10 cellular contexts compared by ENCODE assay signal in genomic region chr14:95500772-95501401, GRCh38. TPM values are rescaled to one million over a fixed set of nuclear protein-coding genes. Genes with fewer than 3 reads are reported as not detected.
DNase-seq lines count a peak whose midpoint lies in the region; ATAC-seq and TF ChIP-seq lines count a peak whose summit lies in the region.
"Had no signal": no experiment of that assay in that cellular context is flagged by ENCODE, and none has a peak within 500 bp of the region (broad histone marks: within the 10 kb centered on the region; RNA-seq: fewer than 3 reads in every experiment).

No MANE protein-coding gene starts in this region.

- 85% methylated on average over 14 of the region's 14 CpGs for WGBS in lung, 2 donors
- WGBS in aorta, 2 donors, result 67 to 70% methylated on average over 14 of the region's 14 CpGs

- H3K4me1 ChIP-seq in lung (ENCODE audit: control insufficient read depth in 2 of 2, insufficient read depth in 2 of 2, low read length in 2 of 2), result peaks cover 0 to 5% of the 10 kb centered on the region in 2 donors
- H3K4me1 ChIP-seq in aorta (ENCODE audit: control insufficient read depth in 1 of 2, insufficient read depth in 2 of 2, low read length in 2 of 2), result peaks cover 1 to 5% of the 10 kb centered on the region in 2 donors
- H3K4me1 ChIP-seq in upper lobe of right lung, result peaks cover 21% of the 10 kb centered on the region

- H3K27me3 Mint-ChIP-seq in natural killer cell treated with Interleukin-12 subunit alpha and Interleukin-12 subunit beta and Interleukin-15 and Interleukin-18, amount 100 ng/mL, for 72 hours, result no peaks in the 10 kb centered on the region
- H3K27me3 Mint-ChIP-seq in natural killer cell (ENCODE audit: low read depth in 2 of 2), result no peaks in the 10 kb centered on the region
- peaks cover 14% of the 10 kb centered on the region for H3K27me3 Mint-ChIP-seq in brain
- peaks cover 1% of the 10 kb centered on the region for H3K27me3 Mint-ChIP-seq in endothelial cell (ENCODE audit: unreplicated experiment)

- no peak for DNase-seq in natural killer cell treated with Interleukin-12 subunit alpha and Interleukin-12 subunit beta and Interleukin-15 and Interleukin-18, amount 100 ng/mL, for 72 hours (ENCODE audit: low spot score)
- DNase-seq in natural killer cell (no peak), lung (ENCODE audit: low spot score) (no peak), aorta (peak; percentile 78 to 89), NCI-H1417 treated with DMSO at 0.1 percent for 48 hours (lab: John Stamatoyannopoulos, UW) (no peak), upper lobe of right lung (no peak), endothelial cell (ENCODE audit: low spot score) (no peak)
- DNase-seq: DMS53, NCI-H1694 had no signal

- peak overlapping the region; percentile 16 to 51 for H3K27ac Mint-ChIP-seq in natural killer cell treated with Interleukin-12 subunit alpha and Interleukin-12 subunit beta and Interleukin-15 and Interleukin-18, amount 100 ng/mL, for 72 hours
- H3K27ac Mint-ChIP-seq in natural killer cell (no peak overlapping the region), brain (peak overlapping the region in 4 of 5 experiments; percentile 15 to 91 (median 60)), endothelial cell (ENCODE audit: unreplicated experiment) (no peak overlapping the region)

- H3K36me3 ChIP-seq in lung (ENCODE audit: control insufficient read depth in 2 of 2, insufficient read depth in 2 of 2, low read length in 2 of 2) (peaks cover 0 to 2% of the 10 kb centered on the region in 2 donors), aorta (ENCODE audit: control insufficient read depth in 1 of 2, insufficient read depth in 2 of 2, low read length in 1 of 2) (no peaks in the 10 kb centered on the region), upper lobe of right lung (no peaks in the 10 kb centered on the region)

- H3K9me3 Mint-ChIP-seq in natural killer cell treated with Interleukin-12 subunit alpha and Interleukin-12 subunit beta and Interleukin-15 and Interleukin-18, amount 100 ng/mL, for 72 hours, result no peaks in the 10 kb centered on the region
- no peaks in the 10 kb centered on the region for H3K9me3 Mint-ChIP-seq in natural killer cell
- H3K9me3 Mint-ChIP-seq in brain, result no peaks in the 10 kb centered on the region
- no peaks in the 10 kb centered on the region for H3K9me3 Mint-ChIP-seq in endothelial cell (ENCODE audit: unreplicated experiment)

- no peaks in the 10 kb centered on the region for H3K9me3 ChIP-seq in lung (ENCODE audit: control insufficient read depth in 2 of 2, insufficient read depth in 1 of 2, low read length in 1 of 2)
- no peaks in the 10 kb centered on the region for H3K9me3 ChIP-seq in aorta (ENCODE audit: control insufficient read depth, low read length)
- H3K9me3 ChIP-seq in upper lobe of right lung, result no peaks in the 10 kb centered on the region

- TF ChIP-seq CTCF in natural killer cell (IDR thresholded peaks at IDR 0.05), result no peak
- no peak for TF ChIP-seq CTCF in brain (conservative IDR thresholded peaks at IDR 0.05)
- no peak for TF ChIP-seq CTCF in lung (IDR thresholded peaks at IDR 0.05; ENCODE audit: control extremely low read depth, extremely low read depth)
- no peak for TF ChIP-seq CTCF in upper lobe of right lung (IDR thresholded peaks at IDR 0.05)
- no peak for TF ChIP-seq CTCF in endothelial cell (IDR thresholded peaks at IDR 0.05; ENCODE audit: unreplicated experiment)

- intact Hi-C loops in natural killer cell (cut with micrococcal nuclease), result no loop called here
- intact Hi-C loops in aorta (cut with DNase I), result no loop called here
- intact Hi-C loops in upper lobe of right lung (cut with DNase I), result no loop called here

- ATAC-seq in natural killer cell treated with Interleukin-12 subunit alpha and Interleukin-12 subunit beta and Interleukin-15 and Interleukin-18, amount 100 ng/mL, for 72 hours, result no peak
- ATAC-seq in natural killer cell, result no peak
- peak; percentile 67 for ATAC-seq in lung (ENCODE audit: insufficient read depth, low FRiP score)
- ATAC-seq in aorta (ENCODE audit: low FRiP score), result peak; percentile 53
- ATAC-seq in upper lobe of right lung, result no peak

- peaks cover 35 to 46% of the 10 kb centered on the region in 2 donors for H3K4me1 Mint-ChIP-seq in natural killer cell treated with Interleukin-12 subunit alpha and Interleukin-12 subunit beta and Interleukin-15 and Interleukin-18, amount 100 ng/mL, for 72 hours (ENCODE audit: low read depth in 2 of 2)
- H3K4me1 Mint-ChIP-seq in natural killer cell (peaks cover 33 to 45% of the 10 kb centered on the region in 2 donors), brain (peaks cover 57% of the 10 kb centered on the region), endothelial cell (ENCODE audit: unreplicated experiment) (peaks cover 6% of the 10 kb centered on the region)

- peaks cover 18% of the 10 kb centered on the region for H3K36me3 Mint-ChIP-seq in natural killer cell treated with Interleukin-12 subunit alpha and Interleukin-12 subunit beta and Interleukin-15 and Interleukin-18, amount 100 ng/mL, for 72 hours
- peaks cover 9% of the 10 kb centered on the region for H3K36me3 Mint-ChIP-seq in natural killer cell
- H3K36me3 Mint-ChIP-seq in brain, result no peaks in the 10 kb centered on the region
- no peaks in the 10 kb centered on the region for H3K36me3 Mint-ChIP-seq in endothelial cell (ENCODE audit: low read depth, unreplicated experiment)

- H3K4me3 ChIP-seq in lung (no peak overlapping the region), aorta (ENCODE audit: low read length in 2 of 2) (no peak overlapping the region), upper lobe of right lung (no peak overlapping the region)

- no peaks in the 10 kb centered on the region for H3K27me3 ChIP-seq in lung (ENCODE audit: control insufficient read depth, insufficient read depth)
- H3K27me3 ChIP-seq in aorta (ENCODE audit: control insufficient read depth in 1 of 2, insufficient read depth in 2 of 2, low read length in 1 of 2), result no peaks in the 10 kb centered on the region
- H3K27me3 ChIP-seq in upper lobe of right lung, result no peaks in the 10 kb centered on the region

- no peak overlapping the region for H3K4me3 Mint-ChIP-seq in natural killer cell treated with Interleukin-12 subunit alpha and Interleukin-12 subunit beta and Interleukin-15 and Interleukin-18, amount 100 ng/mL, for 72 hours
- H3K4me3 Mint-ChIP-seq in natural killer cell (no peak overlapping the region), brain (peak overlapping the region in 1 of 5 experiments; percentile 38), endothelial cell (ENCODE audit: unreplicated experiment) (no peak overlapping the region)

- H3K27ac ChIP-seq in lung (ENCODE audit: low read depth in 1 of 2, low read length in 1 of 2) (no peak overlapping the region), aorta (ENCODE audit: low read depth in 1 of 2, low read length in 2 of 2) (no peak overlapping the region), upper lobe of right lung (no peak overlapping the region)

RNA-seq across cellular contexts. Expression of gene SYNE3, which starts 15.6 kb away (rescaled TPM):
- total RNA-seq in natural killer cell treated with Interleukin-12 subunit alpha and Interleukin-12 subunit beta and Interleukin-15 and Interleukin-18, amount 100 ng/mL, for 72 hours, result 10 to 100 TPM; 46.9 to 62.4 TPM
- total RNA-seq in natural killer cell, result 10 to 100 TPM; 10.6 to 17.3 (median 15.4) TPM
- 2.0 TPM for polyA plus RNA-seq in brain (ENCODE audit: insufficient read depth, low read depth, low replicate concordance)
- total RNA-seq in lung, result 10 to 100 TPM in 1 of 2 donors, 1 to 10 TPM in 1; 8.4 to 30.5 TPM
- polyA plus RNA-seq in lung, result 1 to 10 TPM; 2.7 to 3.7 TPM
- 10 to 100 TPM; 39.1 to 61.5 TPM for total RNA-seq in aorta
- polyA plus RNA-seq in aorta, result 1 to 10 TPM; 3.0 to 6.9 TPM
- total RNA-seq in upper lobe of right lung, result 19.3 TPM
- 0.62 TPM for total RNA-seq in endothelial cell (ENCODE audit: unreplicated experiment)

RNA-seq across cellular contexts. Expression of gene GLRX5, which starts 34.0 kb away (rescaled TPM):
- total RNA-seq in natural killer cell treated with Interleukin-12 subunit alpha and Interleukin-12 subunit beta and Interleukin-15 and Interleukin-18, amount 100 ng/mL, for 72 hours, result 10 to 100 TPM; 35.5 to 36.1 TPM
- 10 to 100 TPM; 16.7 to 26.0 (median 23.4) TPM for total RNA-seq in natural killer cell
- polyA plus RNA-seq in brain (ENCODE audit: insufficient read depth, low read depth, low replicate concordance), result 109 TPM
- 10 to 100 TPM; 22.4 to 35.6 TPM for total RNA-seq in lung
- polyA plus RNA-seq in lung, result 10 to 100 TPM; 27.3 to 30.9 TPM
- total RNA-seq in aorta, result 10 to 100 TPM; 20.1 to 22.4 TPM
- 10 to 100 TPM; 41.9 to 54.2 TPM for polyA plus RNA-seq in aorta
- total RNA-seq in upper lobe of right lung, result 27.2 TPM
- 40.3 TPM for total RNA-seq in endothelial cell (ENCODE audit: unreplicated experiment)

Comparison
In these comparisons a context has a peak if more than half of its experiments do, and no peak if none do; other contexts are left out.
1. H3K27ac Mint-ChIP-seq: peak in natural killer cell treated with Interleukin-12 subunit alpha and Interleukin-12 subunit beta and Interleukin-15 and Interleukin-18, amount 100 ng/mL, for 72 hours (2 of 2) and brain (4 of 5); none in natural killer cell (0 of 2) and endothelial cell (single experiment).
2. ATAC-seq: peak in lung (single experiment) and aorta (single experiment); none in natural killer cell treated with Interleukin-12 subunit alpha and Interleukin-12 subunit beta and Interleukin-15 and Interleukin-18, amount 100 ng/mL, for 72 hours (0 of 2), natural killer cell (0 of 3) and upper lobe of right lung (single experiment).
3. DNase-seq: peak in aorta (2 of 2); none in natural killer cell treated with Interleukin-12 subunit alpha and Interleukin-12 subunit beta and Interleukin-15 and Interleukin-18, amount 100 ng/mL, for 72 hours (single experiment), natural killer cell (single experiment), lung (single experiment), NCI-H1417 treated with DMSO at 0.1 percent for 48 hours (single experiment), upper lobe of right lung (single experiment) and endothelial cell (single experiment).